15 cellular contexts compared by ENCODE assay signal in genomic region chr12:104588048-104588942, GRCh38.
A peak's percentile ranks its signal among the peaks of the same experiment; 100 is the strongest.
DNase-seq lines count a peak whose midpoint lies in the region; ATAC-seq, FAIRE-seq and TF ChIP-seq lines count a peak whose summit lies in the region.
"Had no signal": no experiment of that assay in that cellular context is flagged by ENCODE, and none has a peak within 500 bp of the region (broad histone marks: within the 10 kb centered on the region; RNA-seq: fewer than 3 reads in every experiment).

No MANE protein-coding gene starts in this region.

- no peaks in the 10 kb centered on the region for H3K9me3 Mint-ChIP-seq in MCF 10A (ENCODE audit: unreplicated experiment)
- H3K9me3 Mint-ChIP-seq: T-helper 2 cell treated with Interferon-gamma antibody and Interleukin-4, amounts not matched to agents 5 μg/mL and 100 μg/mL, for 36 hours had no signal

- H3K27me3 Mint-ChIP-seq in MCF 10A (ENCODE audit: insufficient read depth, unreplicated experiment), result no peaks in the 10 kb centered on the region

- H3K4me3 ChIP-seq in breast epithelium (no peak overlapping the region), fibroblast of the aortic adventitia (ENCODE audit: low read depth, low read length) (no peak overlapping the region), lower leg skin (ENCODE audit: low read depth, poor library complexity, severe bottlenecking) (no peak overlapping the region)
- H3K4me3 ChIP-seq: coronary artery, thoracic aorta had no signal

- 61 to 64% methylated on average over 11 of the region's 11 CpGs for WGBS in lower leg skin, 2 donors

- DNase-seq in MCF 10A (ENCODE audit: unreplicated experiment), result peak; percentile 83
- no peak for DNase-seq in breast epithelium (ENCODE audit: low spot score in 2 of 2)
- peak; percentile 63 for DNase-seq in fibroblast of the aortic adventitia (ENCODE audit: low read depth)
- peak; percentile 55 for DNase-seq in urothelium cell line (ENCODE audit: low spot score)
- no peak for DNase-seq in lower leg skin (ENCODE audit: low spot score in 2 of 2)
- DNase-seq in medulla oblongata (ENCODE audit: extremely low spot score), result no peak
- DNase-seq: activated T-cell treated with anti-CD3 and anti-CD28 coated beads for 4 hours; NCI-H526 treated with DMSO at 0.1 percent for 48 hours; stimulated activated CD4-positive, alpha-beta T cell treated with anti-CD3 and anti-CD28 coated beads, Interleukin-2, amount 100 ng/mL, for 48 hours had no signal

- no peaks in the 10 kb centered on the region for H3K4me1 ChIP-seq in breast epithelium

- H3K36me3 Mint-ChIP-seq in MCF 10A (ENCODE audit: insufficient read depth, unreplicated experiment), result no peaks in the 10 kb centered on the region

- TF ChIP-seq POLR2A in breast epithelium (IDR thresholded peaks at IDR 0.05), result no peak
- TF ChIP-seq POLR2A in lower leg skin (IDR thresholded peaks at IDR 0.05), result no peak

- H3K4me1 Mint-ChIP-seq in MCF 10A (ENCODE audit: insufficient read depth, unreplicated experiment), result peaks cover 25% of the 10 kb centered on the region

- no peaks in the 10 kb centered on the region for H3K9me3 ChIP-seq in breast epithelium
- H3K9me3 ChIP-seq: thoracic aorta had no signal

- BruUV-seq in MCF 10A (replicated peaks; lab: Mats Ljungman, UMichigan), result TSS peak; percentile 22

- CTCF ChIA-PET in MCF 10A (lab: Yijun Ruan, JAX), result interaction anchor here (0.6 to 1.8 kb wide), 4 partner anchors 13 to 84 kb away, joined by 3 to 5 read pairs (median 4); no protein-coding TSS in a partner anchor

- FAIRE-seq in urothelium cell line (lab: Jason Lieb, UNC), result no peak

- no peaks in the 10 kb centered on the region for H3K27me3 ChIP-seq in breast epithelium

- intact Hi-C loops in MCF 10A (cut with micrococcal nuclease), result no loop called here
- intact Hi-C loops in breast epithelium (cut with DNase I; ENCODE audit: low total_unique reads), result no loop called here
- intact Hi-C loops in lower leg skin (cut with DNase I; ENCODE audit: low total_unique reads), result no loop called here

- POLR2A ChIA-PET in MCF 10A (lab: Yijun Ruan, JAX), result interaction anchor here (0.6 to 2.8 kb wide), 8 partner anchors 8 to 1709 kb away, joined by 3 to 13 read pairs (median 4); partner anchors contain the start of gene NFYB

- TF ChIP-seq CTCF in MCF 10A (IDR thresholded peaks at IDR 0.05; ENCODE audit: unreplicated experiment) (no peak), breast epithelium (IDR thresholded peaks at IDR 0.05) (no peak), fibroblast of the aortic adventitia (IDR thresholded peaks at IDR 0.05; ENCODE audit: insufficient read depth, low read length) (no peak), lower leg skin (IDR thresholded peaks at IDR 0.05) (no peak)

- H3K4me3 Mint-ChIP-seq in MCF 10A (ENCODE audit: unreplicated experiment), result peak overlapping the region; percentile 52
- H3K4me3 Mint-ChIP-seq: T-helper 2 cell treated with Interferon-gamma antibody and Interleukin-4, amounts not matched to agents 5 μg/mL and 100 μg/mL, for 36 hours had no signal

- H3K27ac ChIP-seq in breast epithelium, result no peak overlapping the region
- H3K27ac ChIP-seq: coronary artery, KMS-11, thoracic aorta had no signal

- ATAC-seq in SK-N-SH treated with all-trans-retinoic acid at 6 μM for 48 hours, result peak; percentile 82
- ATAC-seq in HG03469 (IDR thresholded peaks at IDR 0.05; ENCODE audit: unreplicated experiment), result no peak

- peak overlapping the region; percentile 90 for H3K27ac Mint-ChIP-seq in MCF 10A (ENCODE audit: low read depth, unreplicated experiment)
- H3K27ac Mint-ChIP-seq: T-helper 2 cell treated with Interferon-gamma antibody and Interleukin-4, amounts not matched to agents 5 μg/mL and 100 μg/mL, for 36 hours had no signal

- no peaks in the 10 kb centered on the region for H3K36me3 ChIP-seq in breast epithelium
- H3K36me3 ChIP-seq: thoracic aorta had no signal

TF ChIP-seq in SK-N-SH treated with all-trans-retinoic acid at 6 μM for 48 hours, 23 proteins besides CTCF, POLR2A, EP300 and RAD21:
- TF ChIP-seq CREB5 (CRISPR knock-in tag; IDR thresholded peaks at IDR 0.05; ENCODE audit: low read depth), result no peak
- TF ChIP-seq ZFP3 (CRISPR knock-in tag; IDR thresholded peaks at IDR 0.05), result no peak
- no peak for TF ChIP-seq ZC3H10 (CRISPR knock-in tag; IDR thresholded peaks at IDR 0.05)
- TF ChIP-seq SNAI2 (CRISPR knock-in tag; IDR thresholded peaks at IDR 0.05), result no peak
- no peak for TF ChIP-seq PATZ1 (CRISPR knock-in tag; IDR thresholded peaks at IDR 0.05; ENCODE audit: borderline replicate concordance)
- TF ChIP-seq BACH2 (CRISPR knock-in tag; IDR thresholded peaks at IDR 0.05; ENCODE audit: borderline replicate concordance), result no peak
- TF ChIP-seq ESRRG (CRISPR knock-in tag; IDR thresholded peaks at IDR 0.05), result no peak
- TF ChIP-seq ZNF8 (CRISPR knock-in tag; IDR thresholded peaks at IDR 0.05), result no peak
- no peak for TF ChIP-seq PPARA (CRISPR knock-in tag; IDR thresholded peaks at IDR 0.05; ENCODE audit: borderline replicate concordance)
- no peak for TF ChIP-seq ZNF70 (CRISPR knock-in tag; IDR thresholded peaks at IDR 0.05)
- TF ChIP-seq ZFP30 (CRISPR knock-in tag; IDR thresholded peaks at IDR 0.05), result no peak
- TF ChIP-seq OSR1 (CRISPR knock-in tag; IDR thresholded peaks at IDR 0.05), result no peak
- no peak for TF ChIP-seq CSDC2 (CRISPR knock-in tag; IDR thresholded peaks at IDR 0.05)
- TF ChIP-seq GLIS3 (CRISPR knock-in tag; IDR thresholded peaks at IDR 0.05), result no peak
- no peak for TF ChIP-seq CSRNP3 (CRISPR knock-in tag; IDR thresholded peaks at IDR 0.05)
TF ChIP-seq in SK-N-SH treated with all-trans-retinoic acid at 6 μM for 48 hours: peak in this region for 0.

Comparison
In these comparisons a context has a peak if more than half of its experiments do, and no peak if none do; other contexts are left out.
1. DNase-seq: peak in MCF 10A (single experiment), fibroblast of the aortic adventitia (single experiment) and urothelium cell line (single experiment); none in breast epithelium (0 of 2), lower leg skin (0 of 2) and medulla oblongata (single experiment).